In the genomic region with DNA sequence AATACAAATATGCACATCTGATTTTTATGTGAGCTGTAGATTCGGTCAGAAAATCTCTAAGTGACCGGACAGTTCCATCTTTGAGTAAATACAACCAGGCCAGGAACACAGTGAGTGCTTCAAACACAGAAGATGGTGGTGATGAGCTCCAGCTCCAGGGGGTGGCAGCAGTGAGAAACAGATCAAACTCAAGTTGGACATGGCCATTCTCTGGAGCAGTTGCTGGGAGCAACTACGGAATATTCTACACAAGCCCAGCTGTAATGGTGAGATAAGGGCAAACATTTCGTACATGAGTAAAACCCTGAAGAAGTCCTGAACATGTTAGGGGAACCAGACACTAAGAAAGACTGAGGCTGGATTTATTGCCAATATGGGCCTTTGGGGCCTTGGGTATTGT, we compare ENCODE assay signal across 9 cellular contexts.
A peak's percentile ranks its signal among the peaks of the same experiment; 100 is the strongest.
DNase-seq lines count a peak whose midpoint lies in the region; ATAC-seq and TF ChIP-seq lines count a peak whose summit lies in the region.
"Had no signal": no experiment of that assay in that cellular context is flagged by ENCODE, and none has a peak within 500 bp of the region (broad histone marks: within the 10 kb centered on the region; RNA-seq: fewer than 3 reads in every experiment).

No MANE protein-coding gene starts in this region.

- H2AFZ ChIP-seq in PC-9: no peak overlapping the region
- no peak overlapping the region for H2AFZ ChIP-seq in hepatocyte

- intact Hi-C loops in PC-9 (cut with micrococcal nuclease; ENCODE audit: unreplicated experiment): no loop called here

- H3K9me2 ChIP-seq in PC-9 (ENCODE audit: insufficient read depth): no peaks in the 10 kb centered on the region; the same call in 1 of the 2 replicates
- no peaks in the 10 kb centered on the region for H3K9me2 ChIP-seq in hepatocyte (replicated peaks; ENCODE audit: insufficient read depth)

- no TSS peak for BruUV-seq in PC-9 (replicated peaks; lab: Mats Ljungman, UMichigan)

- H3K4me3 ChIP-seq in HEK293 (ENCODE audit: low read depth, low read length) (no peak overlapping the region), PC-9 (no peak overlapping the region), hepatocyte (no peak overlapping the region)
- H3K4me3 ChIP-seq: left lung had no signal

- no peak for ATAC-seq in GM19467 (IDR thresholded peaks at IDR 0.05; ENCODE audit: unreplicated experiment)
- ATAC-seq in HG03097 (IDR thresholded peaks at IDR 0.05; ENCODE audit: low FRiP score, unreplicated experiment): no peak
- ATAC-seq: left lung had no signal

- H3F3A ChIP-seq in PC-9 (ENCODE audit: insufficient read depth, low read depth): no peaks in the 10 kb centered on the region

- CTCF ChIA-PET in HEK293 (lab: Yijun Ruan, JAX) (interaction anchor here (0.7 to 2.6 kb wide), 9 partner anchors 11 to 1643 kb away, joined by 3 to 8 read pairs (median 4); no protein-coding TSS in a partner anchor), PC-9 (lab: Charles Lee) (interaction anchor here (0.6 kb wide), 1 partner anchor 59 kb away, joined by 3 read pairs; no protein-coding TSS in a partner anchor)

- H4K20me1 ChIP-seq in PC-9 (ENCODE audit: insufficient read depth) (no peaks in the 10 kb centered on the region), hepatocyte (ENCODE audit: insufficient read depth, poor library complexity, severe bottlenecking) (no peaks in the 10 kb centered on the region)

- H3K4me2 ChIP-seq in PC-9 (no peak overlapping the region), hepatocyte (no peak overlapping the region)

- peak; percentile 14 for DNase-seq in COLO668 (lab: John Stamatoyannopoulos, UW; ENCODE audit: unreplicated experiment)
- no peak for DNase-seq in PC-9
- DNase-seq in hepatocyte (ENCODE audit: low spot score): peak; percentile 16
- DNase-seq in NCI-H187 (lab: John Stamatoyannopoulos, UW): no peak
- no peak for DNase-seq in NCI-H2171 (lab: John Stamatoyannopoulos, UW)
- DNase-seq: left lung had no signal

- H3K9me3 ChIP-seq in HEK293 (ENCODE audit: control insufficient read depth, insufficient read depth, low read depth, low read length) (no peaks in the 10 kb centered on the region), PC-9 (ENCODE audit: insufficient read depth, low read depth) (no peaks in the 10 kb centered on the region), hepatocyte (ENCODE audit: low read depth) (no peaks in the 10 kb centered on the region)
- H3K9me3 ChIP-seq: left lung had no signal

- no peak for TF ChIP-seq CTCF in HEK293 (tag by site-specific recombination; IDR thresholded peaks at IDR 0.05)
- peak; percentile 54; the same call in 1 of the 2 replicates for TF ChIP-seq CTCF in PC-9 (conservative IDR thresholded peaks at IDR 0.05)
- peak; percentile 27 for TF ChIP-seq CTCF in hepatocyte (IDR thresholded peaks at IDR 0.05; ENCODE audit: poor library complexity)

- POLR2A ChIA-PET in HEK293 (lab: Yijun Ruan, JAX): no interaction called here
- POLR2A ChIA-PET in PC-9 (lab: Charles Lee; ENCODE audit: unreplicated experiment): no interaction called here

- H3K27ac ChIP-seq in HEK293 (ENCODE audit: extremely low read depth, low read depth, low read length) (no peak overlapping the region), PC-9 (no peak overlapping the region), hepatocyte (no peak overlapping the region)
- H3K27ac ChIP-seq: left lung had no signal

- H3K27me3 ChIP-seq in PC-9 (ENCODE audit: insufficient read depth, low read depth) (no peaks in the 10 kb centered on the region), hepatocyte (no peaks in the 10 kb centered on the region)
- H3K27me3 ChIP-seq: left lung had no signal

- H3K36me3 ChIP-seq in HEK293 (ENCODE audit: control insufficient read depth in 2 of 2, insufficient read depth in 1 of 2, low read length in 2 of 2): no peaks in the 10 kb centered on the region
- H3K36me3 ChIP-seq in PC-9 (ENCODE audit: low read depth): no peaks in the 10 kb centered on the region
- no peaks in the 10 kb centered on the region for H3K36me3 ChIP-seq in hepatocyte (replicated peaks; ENCODE audit: insufficient read depth, low read depth)
- H3K36me3 ChIP-seq: left lung had no signal

- 67% methylated on average over 4 of the region's 4 CpGs for WGBS in hepatocyte (ENCODE audit: low lambda C conversion rate, missing lambda C conversion rate)

- H3K79me2 ChIP-seq in PC-9 (ENCODE audit: low read depth): no peaks in the 10 kb centered on the region
- H3K79me2 ChIP-seq in hepatocyte: no peaks in the 10 kb centered on the region

- H3K4me1 ChIP-seq in HEK293 (ENCODE audit: control insufficient read depth, insufficient read depth, low read length): no peaks in the 10 kb centered on the region
- H3K4me1 ChIP-seq in PC-9 (replicated peaks; ENCODE audit: insufficient read depth): no peaks in the 10 kb centered on the region
- H3K4me1 ChIP-seq in hepatocyte (ENCODE audit: insufficient read depth): no peaks in the 10 kb centered on the region
- H3K4me1 ChIP-seq: left lung had no signal

TF ChIP-seq in HEK293, 187 proteins besides CTCF, POLR2A, EP300 and RAD21:
- TF ChIP-seq ZNF571 (tag by site-specific recombination; IDR thresholded peaks at IDR 0.05) (no peak), ZNF654 (tag by site-specific recombination; IDR thresholded peaks at IDR 0.05; ENCODE audit: low read depth) (peak; percentile 31; the same call in 1 of the 2 replicates)

Comparison
In these comparisons a context has a peak if more than half of its experiments do, and no peak if none do; other contexts are left out.
1. DNase-seq: peak in COLO668 (single experiment) and hepatocyte (single experiment); none in PC-9 (0 of 2), NCI-H187 (0 of 2) and NCI-H2171 (single experiment).